ENCODE assay signal across 31 cellular contexts in the genomic region with DNA sequence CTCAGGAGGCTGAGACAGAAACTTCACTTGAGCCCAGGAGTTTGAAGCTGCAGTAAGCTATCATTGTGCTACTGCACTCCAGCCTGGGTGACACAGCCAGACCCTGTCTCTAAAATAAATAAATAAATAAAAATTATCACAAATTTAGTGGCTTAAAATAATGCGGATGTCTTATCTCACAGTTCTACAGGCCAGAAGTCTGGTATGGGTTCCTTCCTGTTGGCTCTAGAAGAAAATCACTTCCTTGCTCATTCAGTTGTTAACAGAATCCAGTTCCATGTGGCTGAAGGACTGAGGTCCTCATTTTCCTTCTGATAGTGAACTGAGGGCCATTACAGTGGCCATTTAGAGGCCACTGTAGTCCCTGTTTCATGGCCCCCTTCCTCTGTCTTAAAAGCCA.
"Had no signal": no experiment of that assay in that cellular context is flagged by ENCODE, and none has a peak within 500 bp of the region (broad histone marks: within the 10 kb centered on the region; RNA-seq: fewer than 3 reads in every experiment).

No MANE protein-coding gene starts in this region.

- DNase-seq: activated CD4-positive, alpha-beta memory T cell treated with anti-CD3 and anti-CD28 coated beads, Interleukin-2, amount 10 ng/mL, durations not matched to agents 7 days and 5 days; activated CD4-positive, alpha-beta T cell treated with anti-CD3 and anti-CD28 coated beads for 1 hour; activated CD4-positive, alpha-beta T cell treated with anti-CD3 and anti-CD28 coated beads for 48 hours; activated CD4-positive, CD25-positive, alpha-beta regulatory T cell; activated CD8-positive, alpha-beta memory T cell treated with anti-CD3 and anti-CD28 coated beads for 24 hours; activated CD8-positive, alpha-beta memory T cell treated with anti-CD3 and anti-CD28 coated beads, Interleukin-2, amount 10 ng/mL, durations not matched to agents 7 days and 5 days; activated CD8-positive, alpha-beta memory T cell treated with anti-CD3 and anti-CD28 coated beads, Interleukin-2, amount 50 U/mL, for 48 hours; activated gamma-delta T cell; activated naive CD4-positive, alpha-beta T cell treated with anti-CD3 and anti-CD28 coated beads for 36 hours; activated T-cell treated with anti-CD3 and anti-CD28 coated beads, Interleukin-2, amount 50 U/mL, for 72 hours; adrenal gland; body of pancreas; Kasumi-1; KG1; MM.1S; MV-4-11; NCI-H1092; NCI-H1436 treated with DMSO at 0.1 percent for 48 hours; NCI-H1694 treated with DMSO at 0.1 percent for 48 hours; NCI-H2029; NCI-H345; NCI-H524 treated with DMSO at 0.1 percent for 48 hours; SHP77; SJCRH30; T1000; WERI-Rb-1 had no signal

- H3K4me3 Mint-ChIP-seq: activated CD4-positive, alpha-beta memory T cell treated with anti-CD3 and anti-CD28 coated beads, Interleukin-2, amount 10 ng/mL, durations not matched to agents 7 days and 5 days; activated CD8-positive, alpha-beta memory T cell treated with anti-CD3 and anti-CD28 coated beads, Interleukin-2, amount 10 ng/mL, durations not matched to agents 7 days and 5 days; activated naive CD4-positive, alpha-beta T cell treated with anti-CD3 and anti-CD28 coated beads for 36 hours; activated T-cell treated with anti-CD3 and anti-CD28 coated beads, Interleukin-2, amount 50 U/mL, for 72 hours had no signal

- H3K27ac ChIP-seq: adrenal gland, body of pancreas, breast epithelium, SJCRH30, SK-N-MC, WERI-Rb-1 had no signal

- H3K4me1 ChIP-seq: body of pancreas, breast epithelium had no signal

- H3K9me3 ChIP-seq: adrenal gland, body of pancreas, breast epithelium, SJCRH30 had no signal

- H3K27me3 Mint-ChIP-seq: activated CD4-positive, alpha-beta memory T cell treated with anti-CD3 and anti-CD28 coated beads, Interleukin-2, amount 10 ng/mL, durations not matched to agents 7 days and 5 days; activated CD8-positive, alpha-beta memory T cell treated with anti-CD3 and anti-CD28 coated beads, Interleukin-2, amount 10 ng/mL, durations not matched to agents 7 days and 5 days had no signal

- H3K27ac Mint-ChIP-seq: activated CD4-positive, alpha-beta memory T cell treated with anti-CD3 and anti-CD28 coated beads, Interleukin-2, amount 10 ng/mL, durations not matched to agents 7 days and 5 days; activated CD8-positive, alpha-beta memory T cell treated with anti-CD3 and anti-CD28 coated beads, Interleukin-2, amount 10 ng/mL, durations not matched to agents 7 days and 5 days; activated naive CD4-positive, alpha-beta T cell treated with anti-CD3 and anti-CD28 coated beads for 36 hours; activated naive CD4-positive, alpha-beta T cell treated with anti-CD3 and anti-CD28 coated beads, Interleukin-2, amount 50 U/mL, for 72 hours; activated T-cell treated with anti-CD3 and anti-CD28 coated beads, Interleukin-2, amount 50 U/mL, for 72 hours; activated T-helper 2 cell treated with anti-CD3 and anti-CD28 coated beads, Interferon-gamma antibody, Interleukin-2, Interleukin-4, amounts not matched to agents 10 μg/mL and 5 μg/mL and 100 μg/mL, durations not matched to agents 14 hours and 24 hours and 36 hours had no signal

- H3K4me3 ChIP-seq: adrenal gland, body of pancreas, breast epithelium, SJCRH30, SK-N-MC had no signal

- H3K9me3 Mint-ChIP-seq: activated naive CD4-positive, alpha-beta T cell treated with anti-CD3 and anti-CD28 coated beads for 36 hours; activated T-cell treated with anti-CD3 and anti-CD28 coated beads, Interleukin-2, amount 50 U/mL, for 72 hours had no signal

- H3K27me3 ChIP-seq: adrenal gland, body of pancreas, breast epithelium, SJCRH30 had no signal

- H3K36me3 ChIP-seq: adrenal gland, breast epithelium, SJCRH30, WERI-Rb-1 had no signal

- ATAC-seq: activated CD8-positive, alpha-beta memory T cell treated with anti-CD3 and anti-CD28 coated beads, Interleukin-2, amount 10 ng/mL, durations not matched to agents 7 days and 5 days; activated naive CD4-positive, alpha-beta T cell treated with anti-CD3 and anti-CD28 coated beads, Interleukin-2, amount 50 U/mL, for 72 hours; activated T-cell treated with anti-CD3 and anti-CD28 coated beads, Interleukin-2, amount 50 U/mL, for 72 hours; body of pancreas; Panc1 had no signal

- H3K36me3 Mint-ChIP-seq: activated CD8-positive, alpha-beta memory T cell treated with anti-CD3 and anti-CD28 coated beads, Interleukin-2, amount 10 ng/mL, durations not matched to agents 7 days and 5 days had no signal
